1 cellular context compared by ENCODE assay signal in the genomic region with DNA sequence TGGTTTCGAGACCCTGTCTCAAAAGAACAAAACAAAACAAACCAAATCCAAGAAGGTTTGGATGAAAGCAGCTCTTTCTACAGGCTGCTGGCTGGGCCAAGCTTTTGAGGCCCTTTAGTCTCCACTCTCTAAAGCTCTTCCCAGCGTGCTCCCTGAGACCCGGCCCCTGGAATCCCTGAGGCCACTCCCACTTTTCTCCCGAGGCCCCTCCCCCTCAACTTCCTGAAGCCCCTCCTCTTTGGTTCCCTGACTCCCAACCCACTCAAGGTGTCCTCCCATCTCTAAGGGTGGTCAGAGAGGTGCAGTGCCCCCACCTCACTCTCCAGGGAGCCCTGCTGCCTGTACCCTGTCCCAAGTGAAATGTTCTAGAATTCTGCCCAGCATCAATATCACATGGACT.
TF ChIP-seq lines count a peak whose summit lies in the region.

No MANE protein-coding gene starts in this region.

TF ChIP-seq in GM23338, 12 proteins besides CTCF, POLR2A, EP300 and RAD21 (continued from another document):
- TF ChIP-seq, protein P1, sequence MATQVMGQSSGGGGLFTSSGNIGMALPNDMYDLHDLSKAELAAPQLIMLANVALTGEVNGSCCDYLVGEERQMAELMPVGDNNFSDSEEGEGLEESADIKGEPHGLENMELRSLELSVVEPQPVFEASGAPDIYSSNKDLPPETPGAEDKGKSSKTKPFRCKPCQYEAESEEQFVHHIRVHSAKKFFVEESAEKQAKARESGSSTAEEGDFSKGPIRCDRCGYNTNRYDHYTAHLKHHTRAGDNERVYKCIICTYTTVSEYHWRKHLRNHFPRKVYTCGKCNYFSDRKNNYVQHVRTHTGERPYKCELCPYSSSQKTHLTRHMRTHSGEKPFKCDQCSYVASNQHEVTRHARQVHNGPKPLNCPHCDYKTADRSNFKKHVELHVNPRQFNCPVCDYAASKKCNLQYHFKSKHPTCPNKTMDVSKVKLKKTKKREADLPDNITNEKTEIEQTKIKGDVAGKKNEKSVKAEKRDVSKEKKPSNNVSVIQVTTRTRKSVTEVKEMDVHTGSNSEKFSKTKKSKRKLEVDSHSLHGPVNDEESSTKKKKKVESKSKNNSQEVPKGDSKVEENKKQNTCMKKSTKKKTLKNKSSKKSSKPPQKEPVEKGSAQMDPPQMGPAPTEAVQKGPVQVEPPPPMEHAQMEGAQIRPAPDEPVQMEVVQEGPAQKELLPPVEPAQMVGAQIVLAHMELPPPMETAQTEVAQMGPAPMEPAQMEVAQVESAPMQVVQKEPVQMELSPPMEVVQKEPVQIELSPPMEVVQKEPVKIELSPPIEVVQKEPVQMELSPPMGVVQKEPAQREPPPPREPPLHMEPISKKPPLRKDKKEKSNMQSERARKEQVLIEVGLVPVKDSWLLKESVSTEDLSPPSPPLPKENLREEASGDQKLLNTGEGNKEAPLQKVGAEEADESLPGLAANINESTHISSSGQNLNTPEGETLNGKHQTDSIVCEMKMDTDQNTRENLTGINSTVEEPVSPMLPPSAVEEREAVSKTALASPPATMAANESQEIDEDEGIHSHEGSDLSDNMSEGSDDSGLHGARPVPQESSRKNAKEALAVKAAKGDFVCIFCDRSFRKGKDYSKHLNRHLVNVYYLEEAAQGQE (IDR thresholded peaks at IDR 0.05; ENCODE audit: unreplicated experiment) = no peak
- TF ChIP-seq POLR2AphosphoS5 (IDR thresholded peaks at IDR 0.05; ENCODE audit: low read depth) = no peak
- no peak for TF ChIP-seq STAT1 (IDR thresholded peaks at IDR 0.05; ENCODE audit: unreplicated experiment)
- no peak for TF ChIP-seq ZNF114 (CRISPR knock-in tag; IDR thresholded peaks at IDR 0.05)
- TF ChIP-seq EZH2 (IDR thresholded peaks at IDR 0.05; ENCODE audit: low read depth, unreplicated experiment) = no peak
- TF ChIP-seq ZNF331 (CRISPR knock-in tag; IDR thresholded peaks at IDR 0.05; ENCODE audit: low read depth) = no peak
- TF ChIP-seq NANOG (IDR thresholded peaks at IDR 0.05; ENCODE audit: borderline replicate concordance) = no peak
- no peak for TF ChIP-seq CREB1 (CRISPR knock-in tag; IDR thresholded peaks at IDR 0.05; ENCODE audit: low read depth)
- TF ChIP-seq, protein P2, sequence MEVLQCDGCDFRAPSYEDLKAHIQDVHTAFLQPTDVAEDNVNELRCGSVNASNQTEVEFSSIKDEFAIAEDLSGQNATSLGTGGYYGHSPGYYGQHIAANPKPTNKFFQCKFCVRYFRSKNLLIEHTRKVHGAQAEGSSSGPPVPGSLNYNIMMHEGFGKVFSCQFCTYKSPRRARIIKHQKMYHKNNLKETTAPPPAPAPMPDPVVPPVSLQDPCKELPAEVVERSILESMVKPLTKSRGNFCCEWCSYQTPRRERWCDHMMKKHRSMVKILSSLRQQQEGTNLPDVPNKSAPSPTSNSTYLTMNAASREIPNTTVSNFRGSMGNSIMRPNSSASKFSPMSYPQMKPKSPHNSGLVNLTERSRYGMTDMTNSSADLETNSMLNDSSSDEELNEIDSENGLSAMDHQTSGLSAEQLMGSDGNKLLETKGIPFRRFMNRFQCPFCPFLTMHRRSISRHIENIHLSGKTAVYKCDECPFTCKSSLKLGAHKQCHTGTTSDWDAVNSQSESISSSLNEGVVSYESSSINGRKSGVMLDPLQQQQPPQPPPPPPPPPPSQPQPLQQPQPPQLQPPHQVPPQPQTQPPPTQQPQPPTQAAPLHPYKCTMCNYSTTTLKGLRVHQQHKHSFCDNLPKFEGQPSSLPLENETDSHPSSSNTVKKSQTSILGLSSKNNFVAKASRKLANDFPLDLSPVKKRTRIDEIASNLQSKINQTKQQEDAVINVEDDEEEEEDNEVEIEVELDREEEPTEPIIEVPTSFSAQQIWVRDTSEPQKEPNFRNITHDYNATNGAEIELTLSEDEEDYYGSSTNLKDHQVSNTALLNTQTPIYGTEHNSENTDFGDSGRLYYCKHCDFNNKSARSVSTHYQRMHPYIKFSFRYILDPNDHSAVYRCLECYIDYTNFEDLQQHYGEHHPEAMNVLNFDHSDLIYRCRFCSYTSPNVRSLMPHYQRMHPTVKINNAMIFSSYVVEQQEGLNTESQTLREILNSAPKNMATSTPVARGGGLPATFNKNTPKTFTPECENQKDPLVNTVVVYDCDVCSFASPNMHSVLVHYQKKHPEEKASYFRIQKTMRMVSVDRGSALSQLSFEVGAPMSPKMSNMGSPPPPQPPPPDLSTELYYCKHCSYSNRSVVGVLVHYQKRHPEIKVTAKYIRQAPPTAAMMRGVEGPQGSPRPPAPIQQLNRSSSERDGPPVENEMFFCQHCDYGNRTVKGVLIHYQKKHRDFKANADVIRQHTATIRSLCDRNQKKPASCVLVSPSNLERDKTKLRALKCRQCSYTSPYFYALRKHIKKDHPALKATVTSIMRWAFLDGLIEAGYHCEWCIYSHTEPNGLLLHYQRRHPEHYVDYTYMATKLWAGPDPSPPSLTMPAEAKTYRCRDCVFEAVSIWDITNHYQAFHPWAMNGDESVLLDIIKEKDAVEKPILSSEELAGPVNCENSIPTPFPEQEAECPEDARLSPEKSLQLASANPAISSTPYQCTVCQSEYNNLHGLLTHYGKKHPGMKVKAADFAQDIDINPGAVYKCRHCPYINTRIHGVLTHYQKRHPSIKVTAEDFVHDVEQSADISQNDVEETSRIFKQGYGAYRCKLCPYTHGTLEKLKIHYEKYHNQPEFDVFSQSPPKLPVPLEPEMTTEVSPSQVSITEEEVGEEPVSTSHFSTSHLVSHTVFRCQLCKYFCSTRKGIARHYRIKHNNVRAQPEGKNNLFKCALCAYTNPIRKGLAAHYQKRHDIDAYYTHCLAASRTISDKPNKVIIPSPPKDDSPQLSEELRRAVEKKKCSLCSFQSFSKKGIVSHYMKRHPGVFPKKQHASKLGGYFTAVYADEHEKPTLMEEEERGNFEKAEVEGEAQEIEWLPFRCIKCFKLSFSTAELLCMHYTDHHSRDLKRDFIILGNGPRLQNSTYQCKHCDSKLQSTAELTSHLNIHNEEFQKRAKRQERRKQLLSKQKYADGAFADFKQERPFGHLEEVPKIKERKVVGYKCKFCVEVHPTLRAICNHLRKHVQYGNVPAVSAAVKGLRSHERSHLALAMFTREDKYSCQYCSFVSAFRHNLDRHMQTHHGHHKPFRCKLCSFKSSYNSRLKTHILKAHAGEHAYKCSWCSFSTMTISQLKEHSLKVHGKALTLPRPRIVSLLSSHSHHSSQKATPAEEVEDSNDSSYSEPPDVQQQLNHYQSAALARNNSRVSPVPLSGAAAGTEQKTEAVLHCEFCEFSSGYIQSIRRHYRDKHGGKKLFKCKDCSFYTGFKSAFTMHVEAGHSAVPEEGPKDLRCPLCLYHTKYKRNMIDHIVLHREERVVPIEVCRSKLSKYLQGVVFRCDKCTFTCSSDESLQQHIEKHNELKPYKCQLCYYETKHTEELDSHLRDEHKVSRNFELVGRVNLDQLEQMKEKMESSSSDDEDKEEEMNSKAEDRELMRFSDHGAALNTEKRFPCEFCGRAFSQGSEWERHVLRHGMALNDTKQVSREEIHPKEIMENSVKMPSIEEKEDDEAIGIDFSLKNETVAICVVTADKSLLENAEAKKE (CRISPR knock-in tag; IDR thresholded peaks at IDR 0.05) = no peak
- no peak for TF ChIP-seq JUNB (IDR thresholded peaks at IDR 0.05; ENCODE audit: unreplicated experiment)
- TF ChIP-seq, protein P3, sequence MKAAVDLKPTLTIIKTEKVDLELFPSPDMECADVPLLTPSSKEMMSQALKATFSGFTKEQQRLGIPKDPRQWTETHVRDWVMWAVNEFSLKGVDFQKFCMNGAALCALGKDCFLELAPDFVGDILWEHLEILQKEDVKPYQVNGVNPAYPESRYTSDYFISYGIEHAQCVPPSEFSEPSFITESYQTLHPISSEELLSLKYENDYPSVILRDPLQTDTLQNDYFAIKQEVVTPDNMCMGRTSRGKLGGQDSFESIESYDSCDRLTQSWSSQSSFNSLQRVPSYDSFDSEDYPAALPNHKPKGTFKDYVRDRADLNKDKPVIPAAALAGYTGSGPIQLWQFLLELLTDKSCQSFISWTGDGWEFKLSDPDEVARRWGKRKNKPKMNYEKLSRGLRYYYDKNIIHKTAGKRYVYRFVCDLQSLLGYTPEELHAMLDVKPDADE (IDR thresholded peaks at IDR 0.05) = no peak
TF ChIP-seq in GM23338: peak in this region for 0.
